In genomic region chr12:68425998-68426397, GRCh38 we compare ENCODE assay signal across 18 cellular contexts.
DNase-seq lines count a peak whose midpoint lies in the region; ATAC-seq and TF ChIP-seq lines count a peak whose summit lies in the region.
"Had no signal": no experiment of that assay in that cellular context is flagged by ENCODE, and none has a peak within 500 bp of the region (broad histone marks: within the 10 kb centered on the region; RNA-seq: fewer than 3 reads in every experiment).

No MANE protein-coding gene starts in this region.

- 57% methylated on average over 1 of the region's 2 CpGs for WGBS in mesenchymal stem cell

- H4K91ac ChIP-seq in mesenchymal stem cell (ENCODE audit: low read length): no peak overlapping the region

- DNase-seq in Daoy (ENCODE audit: low read depth): peak; percentile 80
- DNase-seq in RKO (ENCODE audit: low spot score): peak; percentile 51
- peak; percentile 87 for DNase-seq in choroid plexus epithelial cell (ENCODE audit: low read depth)
- DNase-seq in mesenchymal stem cell: peak; percentile 74
- DNase-seq in GM19238 (ENCODE audit: insufficient read length, low spot score): no peak
- no peak for DNase-seq in NCI-H526 treated with DMSO at 0.1 percent for 48 hours (lab: John Stamatoyannopoulos, UW)
- no peak for DNase-seq in occipital lobe (lab: John Stamatoyannopoulos, UW)
- DNase-seq: activated CD4-positive, alpha-beta T cell treated with anti-CD3 and anti-CD28 coated beads for 36 hours; activated naive CD4-positive, alpha-beta T cell treated with Interleukin-2 at 50 U/mL for 16 hours; KBM-7; left ventricle myocardium inferior; NCI-H1048; NCI-H774; pancreas; PC-9; stimulated activated CD4-positive, alpha-beta T cell treated with anti-CD3 and anti-CD28 coated beads, Interleukin-2, amount 100 ng/mL, for 48 hours had no signal

- peak overlapping the region; percentile 54 for H3K9ac ChIP-seq in mesenchymal stem cell (ENCODE audit: low read length)

- no peak overlapping the region for H3K14ac ChIP-seq in mesenchymal stem cell (ENCODE audit: low read length in 2 of 2)

- H2BK120ac ChIP-seq in mesenchymal stem cell (ENCODE audit: low read depth, low read length): no peak overlapping the region

- H2AFZ ChIP-seq in mesenchymal stem cell (ENCODE audit: low read depth, low read length): no peak overlapping the region
- H2AFZ ChIP-seq: PC-9 had no signal

- no peaks in the 10 kb centered on the region for H3K9me3 ChIP-seq in mesenchymal stem cell (ENCODE audit: control insufficient read depth, low read length)
- H3K9me3 ChIP-seq: left ventricle myocardium inferior, pancreas had no signal

- H3K4me1 ChIP-seq in mesenchymal stem cell (ENCODE audit: control insufficient read depth, insufficient read depth, low read depth, low read length): no peaks in the 10 kb centered on the region
- H3K4me1 ChIP-seq: left ventricle myocardium inferior, pancreas had no signal

- H3K18ac ChIP-seq in mesenchymal stem cell (ENCODE audit: low read depth in 1 of 2, low read length in 2 of 2): no peak overlapping the region

- H4K8ac ChIP-seq in mesenchymal stem cell (ENCODE audit: low read length): no peak overlapping the region

- H3K23ac ChIP-seq in mesenchymal stem cell (ENCODE audit: low read length in 2 of 2): no peak overlapping the region

- no peak overlapping the region for H3K4ac ChIP-seq in mesenchymal stem cell (ENCODE audit: low read depth in 1 of 2, low read length in 2 of 2)

- H3K36me3 ChIP-seq in mesenchymal stem cell (ENCODE audit: control insufficient read depth in 1 of 2, insufficient read depth in 2 of 2, low read depth in 1 of 2, low read length in 2 of 2): no peaks in the 10 kb centered on the region
- H3K36me3 ChIP-seq: left ventricle myocardium inferior, pancreas had no signal

- no peaks in the 10 kb centered on the region for H3K27me3 ChIP-seq in mesenchymal stem cell (ENCODE audit: control insufficient read depth in 1 of 2, insufficient read depth in 1 of 2, low read length in 2 of 2)
- H3K27me3 ChIP-seq: pancreas had no signal

- H2BK15ac ChIP-seq in mesenchymal stem cell (ENCODE audit: low read depth, poor library complexity, severe bottlenecking): no peak overlapping the region

- H3K4me2 ChIP-seq in mesenchymal stem cell (ENCODE audit: low read length, poor library complexity, severe bottlenecking): no peak overlapping the region
- H3K4me2 ChIP-seq: PC-9 had no signal

- no peak overlapping the region for H2BK5ac ChIP-seq in mesenchymal stem cell (ENCODE audit: low read depth, low read length, poor library complexity, severe bottlenecking)

- no peak overlapping the region for H3K4me3 ChIP-seq in choroid plexus epithelial cell (ENCODE audit: low read depth, low read length)
- H3K4me3 ChIP-seq in mesenchymal stem cell (ENCODE audit: insufficient read depth in 1 of 2, low read depth in 1 of 2, low read length in 2 of 2): no peak overlapping the region
- H3K4me3 ChIP-seq: left ventricle myocardium inferior, pancreas, PC-9 had no signal

- TF ChIP-seq CTCF in choroid plexus epithelial cell (conservative IDR thresholded peaks at IDR 0.05; ENCODE audit: low read depth, low read length): no peak

- ATAC-seq in GM18867 (IDR thresholded peaks at IDR 0.05; ENCODE audit: unreplicated experiment): no peak
- ATAC-seq: activated CD4-positive, alpha-beta T cell treated with anti-CD3 and anti-CD28 coated beads for 36 hours; pancreas had no signal

- H3K27ac ChIP-seq in mesenchymal stem cell (ENCODE audit: low read length, poor library complexity, severe bottlenecking): no peak overlapping the region
- H3K27ac ChIP-seq: HL-60, left ventricle myocardium inferior, pancreas, PC-9 had no signal

- no peaks in the 10 kb centered on the region for H3K79me1 ChIP-seq in mesenchymal stem cell (replicated peaks; ENCODE audit: low read length, poor library complexity, severe bottlenecking)

- H2BK12ac ChIP-seq in mesenchymal stem cell (ENCODE audit: low read length in 2 of 2): no peak overlapping the region

- H2AK5ac ChIP-seq in mesenchymal stem cell (ENCODE audit: low read length, severe bottlenecking): no peak overlapping the region

Comparison
In these comparisons a context has a peak if more than half of its experiments do, and no peak if none do; other contexts are left out.
1. DNase-seq: peak in Daoy (single experiment), RKO (single experiment), choroid plexus epithelial cell (single experiment) and mesenchymal stem cell (single experiment); none in GM19238 (single experiment), NCI-H526 treated with DMSO at 0.1 percent for 48 hours (single experiment) and occipital lobe (single experiment).